Comparison of ENCODE assay signal across 1 cellular context in genomic region chr9:130217838-130218237, GRCh38.
TF ChIP-seq lines count a peak whose summit lies in the region.

No MANE protein-coding gene starts in this region.

TF ChIP-seq in GM23338, 12 proteins besides CTCF, POLR2A, EP300 and RAD21:
- TF ChIP-seq EZH2 (IDR thresholded peaks at IDR 0.05; ENCODE audit: low read depth, unreplicated experiment) (no peak), CREB1 (CRISPR knock-in tag; IDR thresholded peaks at IDR 0.05; ENCODE audit: low read depth) (no peak), ZNF462 (CRISPR knock-in tag; IDR thresholded peaks at IDR 0.05) (no peak), ZNF331 (CRISPR knock-in tag; IDR thresholded peaks at IDR 0.05; ENCODE audit: low read depth) (no peak), STAT1 (IDR thresholded peaks at IDR 0.05; ENCODE audit: unreplicated experiment) (no peak), JUNB (IDR thresholded peaks at IDR 0.05; ENCODE audit: unreplicated experiment) (no peak), ZNF114 (CRISPR knock-in tag; IDR thresholded peaks at IDR 0.05) (no peak), NANOG (IDR thresholded peaks at IDR 0.05; ENCODE audit: borderline replicate concordance) (no peak), EZH2phosphoT487 (IDR thresholded peaks at IDR 0.05; ENCODE audit: unreplicated experiment) (no peak), POLR2AphosphoS5 (IDR thresholded peaks at IDR 0.05; ENCODE audit: low read depth) (no peak)
- TF ChIP-seq, protein P1, sequence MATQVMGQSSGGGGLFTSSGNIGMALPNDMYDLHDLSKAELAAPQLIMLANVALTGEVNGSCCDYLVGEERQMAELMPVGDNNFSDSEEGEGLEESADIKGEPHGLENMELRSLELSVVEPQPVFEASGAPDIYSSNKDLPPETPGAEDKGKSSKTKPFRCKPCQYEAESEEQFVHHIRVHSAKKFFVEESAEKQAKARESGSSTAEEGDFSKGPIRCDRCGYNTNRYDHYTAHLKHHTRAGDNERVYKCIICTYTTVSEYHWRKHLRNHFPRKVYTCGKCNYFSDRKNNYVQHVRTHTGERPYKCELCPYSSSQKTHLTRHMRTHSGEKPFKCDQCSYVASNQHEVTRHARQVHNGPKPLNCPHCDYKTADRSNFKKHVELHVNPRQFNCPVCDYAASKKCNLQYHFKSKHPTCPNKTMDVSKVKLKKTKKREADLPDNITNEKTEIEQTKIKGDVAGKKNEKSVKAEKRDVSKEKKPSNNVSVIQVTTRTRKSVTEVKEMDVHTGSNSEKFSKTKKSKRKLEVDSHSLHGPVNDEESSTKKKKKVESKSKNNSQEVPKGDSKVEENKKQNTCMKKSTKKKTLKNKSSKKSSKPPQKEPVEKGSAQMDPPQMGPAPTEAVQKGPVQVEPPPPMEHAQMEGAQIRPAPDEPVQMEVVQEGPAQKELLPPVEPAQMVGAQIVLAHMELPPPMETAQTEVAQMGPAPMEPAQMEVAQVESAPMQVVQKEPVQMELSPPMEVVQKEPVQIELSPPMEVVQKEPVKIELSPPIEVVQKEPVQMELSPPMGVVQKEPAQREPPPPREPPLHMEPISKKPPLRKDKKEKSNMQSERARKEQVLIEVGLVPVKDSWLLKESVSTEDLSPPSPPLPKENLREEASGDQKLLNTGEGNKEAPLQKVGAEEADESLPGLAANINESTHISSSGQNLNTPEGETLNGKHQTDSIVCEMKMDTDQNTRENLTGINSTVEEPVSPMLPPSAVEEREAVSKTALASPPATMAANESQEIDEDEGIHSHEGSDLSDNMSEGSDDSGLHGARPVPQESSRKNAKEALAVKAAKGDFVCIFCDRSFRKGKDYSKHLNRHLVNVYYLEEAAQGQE (IDR thresholded peaks at IDR 0.05; ENCODE audit: unreplicated experiment) = no peak
- TF ChIP-seq, protein P2, sequence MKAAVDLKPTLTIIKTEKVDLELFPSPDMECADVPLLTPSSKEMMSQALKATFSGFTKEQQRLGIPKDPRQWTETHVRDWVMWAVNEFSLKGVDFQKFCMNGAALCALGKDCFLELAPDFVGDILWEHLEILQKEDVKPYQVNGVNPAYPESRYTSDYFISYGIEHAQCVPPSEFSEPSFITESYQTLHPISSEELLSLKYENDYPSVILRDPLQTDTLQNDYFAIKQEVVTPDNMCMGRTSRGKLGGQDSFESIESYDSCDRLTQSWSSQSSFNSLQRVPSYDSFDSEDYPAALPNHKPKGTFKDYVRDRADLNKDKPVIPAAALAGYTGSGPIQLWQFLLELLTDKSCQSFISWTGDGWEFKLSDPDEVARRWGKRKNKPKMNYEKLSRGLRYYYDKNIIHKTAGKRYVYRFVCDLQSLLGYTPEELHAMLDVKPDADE (IDR thresholded peaks at IDR 0.05) = no peak
